Comparison of ENCODE assay signal across 20 cellular contexts in the genomic region with DNA sequence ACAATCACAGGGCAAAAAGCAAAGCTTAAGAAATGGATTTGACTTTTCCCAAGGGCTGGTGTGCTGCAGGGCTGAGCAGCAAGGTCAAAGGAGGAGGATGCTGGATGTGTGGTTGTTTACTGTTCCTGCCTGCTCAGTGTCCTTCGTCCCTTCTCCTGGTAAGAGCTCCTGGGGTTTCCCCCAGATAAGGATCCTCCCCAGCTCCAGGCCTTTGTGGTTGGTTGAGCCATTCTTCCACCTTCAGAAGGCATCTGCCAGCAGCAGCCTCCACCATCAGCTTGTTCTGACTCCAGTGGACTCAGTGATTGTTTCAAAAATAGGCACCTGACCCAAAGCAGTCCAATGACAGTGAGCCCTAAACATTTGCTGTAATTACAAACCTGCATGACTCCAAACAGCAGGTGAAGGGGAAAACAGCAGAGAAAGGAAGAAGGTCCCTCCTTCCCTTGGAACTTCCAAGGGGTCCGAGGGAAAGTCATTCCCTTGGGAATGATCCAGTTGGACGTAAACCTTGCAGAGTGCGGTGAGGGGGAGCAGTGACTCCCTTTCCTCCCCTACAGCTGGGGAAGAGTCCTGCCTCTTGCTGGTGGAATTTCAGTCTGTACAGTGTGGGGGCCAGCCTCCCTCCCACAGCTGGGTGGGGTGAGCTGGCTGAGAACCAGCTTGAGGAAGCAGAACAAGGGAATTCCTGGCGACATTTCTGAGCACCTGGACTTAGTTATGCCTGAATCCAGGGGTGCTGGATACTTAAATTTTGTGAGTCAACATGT.
A peak's percentile ranks its signal among the peaks of the same experiment; 100 is the strongest.
DNase-seq lines count a peak whose midpoint lies in the region; ATAC-seq, FAIRE-seq and TF ChIP-seq lines count a peak whose summit lies in the region.
"Had no signal": no experiment of that assay in that cellular context is flagged by ENCODE, and none has a peak within 500 bp of the region (broad histone marks: within the 10 kb centered on the region; RNA-seq: fewer than 3 reads in every experiment).

No MANE protein-coding gene starts in this region.

- TF ChIP-seq CTCF in osteocyte (IDR thresholded peaks at IDR 0.05) = no peak

- peak overlapping the region; percentile 78 for H3K4me2 ChIP-seq in BLaER1

- H3K36me3 ChIP-seq in BLaER1 = no peaks in the 10 kb centered on the region
- H3K36me3 ChIP-seq: spleen, WERI-Rb-1 had no signal

- H3K9ac ChIP-seq in BLaER1 = no peak overlapping the region

- H3K4me1 Mint-ChIP-seq in osteocyte (ENCODE audit: unreplicated experiment) = peaks cover 14% of the 10 kb centered on the region

- DNase-seq in RCC 7860 (ENCODE audit: low spot score) (peak; percentile 55), ecto neural progenitor cell (ENCODE audit: low spot score) (peak; percentile 23), osteocyte (ENCODE audit: extremely low spot score, unreplicated experiment) (peak; percentile 49), NCI-H82 (lab: John Stamatoyannopoulos, UW) (no peak), DMS53 (lab: John Stamatoyannopoulos, UW) (no peak), NCI-H226 (no peak)
- DNase-seq: activated CD4-positive, alpha-beta memory T cell treated with anti-CD3 and anti-CD28 coated beads for 36 hours; activated naive CD4-positive, alpha-beta T cell treated with anti-CD3 and anti-CD28 coated beads, Interleukin-2, amount 50 U/mL, for 16 hours; activated T-cell treated with anti-CD3 and anti-CD28 coated beads, Interleukin-2, amount 50 U/mL, for 72 hours; foreskin keratinocyte; hippocampal formation; KG1; NCI-H2081; NCI-H524; SHP77; WERI-Rb-1 had no signal

- 0 out of 2 replicates have a peak overlapping the region, but pooled peaks have one; percentile 77 for H3K27ac ChIP-seq in BLaER1
- H3K27ac ChIP-seq: foreskin keratinocyte, spleen, WERI-Rb-1 had no signal

- no peak overlapping the region for H3K4me3 Mint-ChIP-seq in osteocyte (ENCODE audit: unreplicated experiment)
- H3K4me3 Mint-ChIP-seq: activated CD4-positive, alpha-beta memory T cell treated with anti-CD3 and anti-CD28 coated beads for 36 hours; activated T-cell treated with anti-CD3 and anti-CD28 coated beads, Interleukin-2, amount 50 U/mL, for 72 hours had no signal

- H3K9me3 ChIP-seq in BLaER1 = peaks cover 5% of the 10 kb centered on the region; the same call in 1 of the 2 replicates

- no peak for FAIRE-seq in RCC 7860 (lab: Jason Lieb, UNC)
- FAIRE-seq: keratinocyte had no signal

- no peaks in the 10 kb centered on the region for H4K20me1 ChIP-seq in BLaER1

- H3K27me3 Mint-ChIP-seq in osteocyte (ENCODE audit: unreplicated experiment) = peaks cover 21% of the 10 kb centered on the region

- H3K27ac Mint-ChIP-seq in osteocyte (ENCODE audit: unreplicated experiment) = no peak overlapping the region
- H3K27ac Mint-ChIP-seq: activated CD4-positive, alpha-beta memory T cell treated with anti-CD3 and anti-CD28 coated beads for 36 hours; activated T-cell treated with anti-CD3 and anti-CD28 coated beads, Interleukin-2, amount 50 U/mL, for 72 hours had no signal

- no peaks in the 10 kb centered on the region for H3K36me3 Mint-ChIP-seq in osteocyte (ENCODE audit: unreplicated experiment)
- H3K36me3 Mint-ChIP-seq: activated CD4-positive, alpha-beta memory T cell treated with anti-CD3 and anti-CD28 coated beads for 36 hours had no signal

- H3K4me3 ChIP-seq in BLaER1 = no peak overlapping the region
- H3K4me3 ChIP-seq: spleen had no signal

- no peaks in the 10 kb centered on the region for H3K9me3 Mint-ChIP-seq in osteocyte (ENCODE audit: unreplicated experiment)
- H3K9me3 Mint-ChIP-seq: activated CD4-positive, alpha-beta memory T cell treated with anti-CD3 and anti-CD28 coated beads for 36 hours; activated T-cell treated with anti-CD3 and anti-CD28 coated beads, Interleukin-2, amount 50 U/mL, for 72 hours had no signal

- no peaks in the 10 kb centered on the region for H3K27me3 ChIP-seq in BLaER1

- no peak for ATAC-seq in HG03139 (IDR thresholded peaks at IDR 0.05; ENCODE audit: unreplicated experiment)
- ATAC-seq: activated T-cell treated with anti-CD3 and anti-CD28 coated beads, Interleukin-2, amount 50 U/mL, for 72 hours; foreskin keratinocyte had no signal

- peaks cover 37% of the 10 kb centered on the region for H3K4me1 ChIP-seq in BLaER1
- H3K4me1 ChIP-seq: foreskin keratinocyte had no signal

Comparison
In these comparisons a context has a peak if more than half of its experiments do, and no peak if none do; other contexts are left out.
1. DNase-seq: peak in RCC 7860 (single experiment), ecto neural progenitor cell (single experiment) and osteocyte (single experiment); none in NCI-H82 (single experiment), DMS53 (single experiment) and NCI-H226 (single experiment).